9 cellular contexts compared by ENCODE assay signal in genomic region chr3:59246719-59247401, GRCh38.
DNase-seq lines count a peak whose midpoint lies in the region; ATAC-seq and TF ChIP-seq lines count a peak whose summit lies in the region.
"Had no signal": no experiment of that assay in that cellular context is flagged by ENCODE, and none has a peak within 500 bp of the region (broad histone marks: within the 10 kb centered on the region; RNA-seq: fewer than 3 reads in every experiment).

No MANE protein-coding gene starts in this region.

- TF ChIP-seq CTCF in 22Rv1 (IDR thresholded peaks at IDR 0.05) (no peak), VCaP (conservative IDR thresholded peaks at IDR 0.05) (no peak), gastroesophageal sphincter (IDR thresholded peaks at IDR 0.05) (no peak)

- WGBS in gastroesophageal sphincter (ENCODE audit: low coverage in 1 of 2), 2 donors: 89 to 97% methylated on average over 3 of the region's 3 CpGs

- no peak for DNase-seq in hepatic stellate cell (ENCODE audit: low spot score)
- DNase-seq in stimulated activated CD4-positive, alpha-beta T cell treated with anti-CD3 and anti-CD28 coated beads, Interleukin-2, amount 100 ng/mL, for 24 hours: no peak
- DNase-seq in activated CD4-positive, alpha-beta T cell treated with anti-CD3 and anti-CD28 coated beads, Interleukin-2, amount 50 U/mL, for 48 hours: no peak

- no peak for TF ChIP-seq POLR2A in gastroesophageal sphincter (IDR thresholded peaks at IDR 0.05)

- no peaks in the 10 kb centered on the region for H3K9me3 ChIP-seq in gastroesophageal sphincter

- ATAC-seq in GM18909 (IDR thresholded peaks at IDR 0.05; ENCODE audit: poor library complexity, unreplicated experiment): peak; percentile 59
- ATAC-seq in HG02973 (IDR thresholded peaks at IDR 0.05; ENCODE audit: unreplicated experiment): peak; percentile 52
- ATAC-seq in gastroesophageal sphincter: no peak

- H3K27ac ChIP-seq in 22Rv1 (peak overlapping the region; percentile 27), VCaP (peak overlapping the region; percentile 83), gastroesophageal sphincter (no peak overlapping the region)
- H3K27ac ChIP-seq: skin epidermis had no signal

- TF ChIP-seq EP300 in gastroesophageal sphincter (IDR thresholded peaks at IDR 0.05): no peak

- H3K4me3 ChIP-seq in gastroesophageal sphincter: no peak overlapping the region
- H3K4me3 ChIP-seq: skin epidermis had no signal

- peaks cover 0 to 11% (median 4%) of the 10 kb centered on the region in 3 donors for H3K4me1 ChIP-seq in gastroesophageal sphincter

- H3K27me3 ChIP-seq in gastroesophageal sphincter: no peaks in the 10 kb centered on the region

- H3K36me3 ChIP-seq in gastroesophageal sphincter: no peaks in the 10 kb centered on the region

Comparison
In these comparisons a context has a peak if more than half of its experiments do, and no peak if none do; other contexts are left out.
1. H3K27ac ChIP-seq: peak in 22Rv1 (single experiment) and VCaP (single experiment); none in gastroesophageal sphincter (0 of 4).